ENCODE assay signal across 21 cellular contexts in genomic region chr3:157551961-157552360, GRCh38. TPM values are rescaled to one million over a fixed set of nuclear protein-coding genes. Genes with fewer than 3 reads are reported as not detected.
DNase-seq lines count a peak whose midpoint lies in the region; ATAC-seq and TF ChIP-seq lines count a peak whose summit lies in the region.
"Had no signal": no experiment of that assay in that cellular context is flagged by ENCODE, and none has a peak within 500 bp of the region (broad histone marks: within the 10 kb centered on the region; RNA-seq: fewer than 3 reads in every experiment).

No MANE protein-coding gene starts in this region.

- TF ChIP-seq POLR2A in erythroblast (IDR thresholded peaks at IDR 0.05; ENCODE audit: low read length) = no peak

- no peak for TF ChIP-seq CTCF in osteocyte (IDR thresholded peaks at IDR 0.05)

- peaks cover 20% of the 10 kb centered on the region for H3K27me3 Mint-ChIP-seq in activated T-helper 17 cell treated with anti-CD3 and anti-CD28 coated beads, Interleukin-2, amount 50 U/mL, for 72 hours
- H3K27me3 Mint-ChIP-seq in osteocyte (ENCODE audit: unreplicated experiment) = peaks cover 59% of the 10 kb centered on the region

- no peaks in the 10 kb centered on the region for H3K36me3 Mint-ChIP-seq in activated T-helper 17 cell treated with anti-CD3 and anti-CD28 coated beads, Interleukin-2, amount 50 U/mL, for 72 hours (ENCODE audit: low read depth)
- H3K36me3 Mint-ChIP-seq in osteocyte (ENCODE audit: unreplicated experiment) = peaks cover 2% of the 10 kb centered on the region
- H3K36me3 Mint-ChIP-seq: CD4-positive, alpha-beta memory T cell had no signal

- ATAC-seq in GM18502 (IDR thresholded peaks at IDR 0.05; ENCODE audit: poor library complexity, unreplicated experiment) = peak; percentile 72
- ATAC-seq in GM21390 (IDR thresholded peaks at IDR 0.05; ENCODE audit: unreplicated experiment) = peak; percentile 65
- peak; percentile 54 for ATAC-seq in HG02973 (IDR thresholded peaks at IDR 0.05; ENCODE audit: unreplicated experiment)
- peak; percentile 63 for ATAC-seq in activated T-helper 17 cell treated with anti-CD3 and anti-CD28 coated beads, Interleukin-2, amount 50 U/mL, for 72 hours (replicated peaks)
- ATAC-seq: HCT116, PC-3, SK-N-SH treated with all-trans-retinoic acid at 6 μM for 48 hours had no signal

- H3K27ac Mint-ChIP-seq in activated T-helper 17 cell treated with anti-CD3 and anti-CD28 coated beads, Interleukin-2, amount 50 U/mL, for 72 hours = no peak overlapping the region
- no peak overlapping the region for H3K27ac Mint-ChIP-seq in osteocyte (ENCODE audit: unreplicated experiment)
- H3K27ac Mint-ChIP-seq: CD4-positive, alpha-beta memory T cell had no signal

- no peaks in the 10 kb centered on the region for H3K4me1 Mint-ChIP-seq in activated T-helper 17 cell treated with anti-CD3 and anti-CD28 coated beads, Interleukin-2, amount 50 U/mL, for 72 hours
- no peaks in the 10 kb centered on the region for H3K4me1 Mint-ChIP-seq in osteocyte (ENCODE audit: unreplicated experiment)
- H3K4me1 Mint-ChIP-seq: CD4-positive, alpha-beta memory T cell had no signal

- H3K9me3 Mint-ChIP-seq in activated T-helper 17 cell treated with anti-CD3 and anti-CD28 coated beads, Interleukin-2, amount 50 U/mL, for 72 hours = peaks cover 5% of the 10 kb centered on the region
- H3K9me3 Mint-ChIP-seq in osteocyte (ENCODE audit: unreplicated experiment) = peaks cover 22% of the 10 kb centered on the region

- no peak for DNase-seq in erythroblast (lab: John Stamatoyannopoulos, UW)
- no peak for DNase-seq in osteocyte (ENCODE audit: extremely low spot score, unreplicated experiment)
- DNase-seq in effector CD8-positive, alpha-beta T cell (lab: John Stamatoyannopoulos, UW) = no peak
- DNase-seq: CD4-positive, alpha-beta memory T cell; DMS153; GDM1; GM23248; NCI-H1417; NCI-H187; NCI-H2107; NCI-H510A; NCI-H774; PC-3; SIG-M5 had no signal

- no peak overlapping the region for H3K4me3 Mint-ChIP-seq in activated T-helper 17 cell treated with anti-CD3 and anti-CD28 coated beads, Interleukin-2, amount 50 U/mL, for 72 hours
- no peak overlapping the region for H3K4me3 Mint-ChIP-seq in osteocyte (ENCODE audit: unreplicated experiment)
- H3K4me3 Mint-ChIP-seq: CD4-positive, alpha-beta memory T cell had no signal

RNA-seq across cellular contexts. Expression of gene VEPH1, which starts 48.7 kb away (rescaled TPM):
- total RNA-seq in activated T-helper 17 cell treated with anti-CD3 and anti-CD28 coated beads, Interleukin-2, amount 50 U/mL, for 72 hours = not detected
- total RNA-seq in osteocyte = 0.21 and 0.46 TPM in 2 replicates
- total RNA-seq: CD4-positive, alpha-beta memory T cell; HT-29 had no signal
